In genomic region chr6:64516393-64516792, GRCh38 we compare ENCODE assay signal across 27 cellular contexts.
"Had no signal": no experiment of that assay in that cellular context is flagged by ENCODE, and none has a peak within 500 bp of the region (broad histone marks: within the 10 kb centered on the region; RNA-seq: fewer than 3 reads in every experiment).

No MANE protein-coding gene starts in this region.

- H3K27me3 ChIP-seq: ascending aorta had no signal

- FAIRE-seq: TTC549 had no signal

- DNase-seq: activated B cell treated with CpG ODN at 0.5 μM for 24 hours; activated CD4-positive, alpha-beta memory T cell treated with anti-CD3 and anti-CD28 coated beads for 36 hours; activated CD4-positive, alpha-beta T cell treated with anti-CD3 and anti-CD28 coated beads for 4 hours; activated CD4-positive, alpha-beta T cell treated with anti-CD3 and anti-CD28 coated beads, Interleukin-2, amount 10 ng/mL, durations not matched to agents 24 days and 14 days; activated CD4-positive, alpha-beta T cell treated with anti-CD3 and anti-CD28 coated beads, Interleukin-2, amount 50 U/mL, for 1 hour; activated CD4-positive, alpha-beta T cell treated with anti-CD3 and anti-CD28 coated beads, Interleukin-2, amount 50 U/mL, for 4 hours; activated CD4-positive, CD25-positive, alpha-beta regulatory T cell treated with anti-CD3 and anti-CD28 coated beads, Interleukin-2, amount 50 U/mL, for 72 hours; activated CD8-positive, alpha-beta memory T cell treated with anti-CD3 and anti-CD28 coated beads, Interleukin-2, amount 50 U/mL, for 4 hours; activated CD8-positive, alpha-beta T cell treated with anti-CD3 and anti-CD28 coated beads for 36 hours; activated effector memory CD4-positive, alpha-beta T cell treated with Interleukin-2 at 50 U/mL for 16 hours; activated gamma-delta T cell; activated naive CD4-positive, alpha-beta T cell treated with anti-CD3 and anti-CD28 coated beads, Interleukin-2, amount 10 ng/mL, durations not matched to agents 7 days and 5 days; activated naive CD4-positive, alpha-beta T cell treated with Interleukin-2 at 50 U/mL for 16 hours; activated naive CD8-positive, alpha-beta T cell treated with anti-CD3 and anti-CD28 coated beads, Interleukin-2, amount 10 ng/mL, durations not matched to agents 7 days and 5 days; activated naive CD8-positive, alpha-beta T cell treated with anti-CD3 and anti-CD28 coated beads, Interleukin-2, amount 50 U/mL, for 24 hours; activated T-cell treated with anti-CD3 and anti-CD28 coated beads for 4 hours; activated T-cell treated with anti-CD3 and anti-CD28 coated beads, Interleukin-2, amount 50 U/mL, for 1 hour; activated T-cell treated with anti-CD3 and anti-CD28 coated beads, Interleukin-2, amount 50 U/mL, for 4 hours; activated T-cell treated with anti-CD3 and anti-CD28 coated beads, Interleukin-2, amount 50 U/mL, for 72 hours; amygdala; anterior cingulate cortex; central memory CD4-positive, alpha-beta T cell; T-helper 1 cell; T-helper 2 cell; T-helper 9 cell had no signal

- H3K36me3 ChIP-seq: ascending aorta had no signal

- H3K4me3 ChIP-seq: ascending aorta had no signal
